In genomic region chr17:72666519-72666874, GRCh38 we compare ENCODE assay signal across 1 cellular context.
TF ChIP-seq lines count a peak whose summit lies in the region.

No MANE protein-coding gene starts in this region.

TF ChIP-seq in HepG2, 621 proteins besides CTCF, POLR2A, EP300 and RAD21 (continued from another document and continues in another):
- TF ChIP-seq, protein P1, sequence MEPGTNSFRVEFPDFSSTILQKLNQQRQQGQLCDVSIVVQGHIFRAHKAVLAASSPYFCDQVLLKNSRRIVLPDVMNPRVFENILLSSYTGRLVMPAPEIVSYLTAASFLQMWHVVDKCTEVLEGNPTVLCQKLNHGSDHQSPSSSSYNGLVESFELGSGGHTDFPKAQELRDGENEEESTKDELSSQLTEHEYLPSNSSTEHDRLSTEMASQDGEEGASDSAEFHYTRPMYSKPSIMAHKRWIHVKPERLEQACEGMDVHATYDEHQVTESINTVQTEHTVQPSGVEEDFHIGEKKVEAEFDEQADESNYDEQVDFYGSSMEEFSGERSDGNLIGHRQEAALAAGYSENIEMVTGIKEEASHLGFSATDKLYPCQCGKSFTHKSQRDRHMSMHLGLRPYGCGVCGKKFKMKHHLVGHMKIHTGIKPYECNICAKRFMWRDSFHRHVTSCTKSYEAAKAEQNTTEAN (CRISPR knock-in tag; conservative IDR thresholded peaks at IDR 0.05) = no peak
- TF ChIP-seq, protein P2, sequence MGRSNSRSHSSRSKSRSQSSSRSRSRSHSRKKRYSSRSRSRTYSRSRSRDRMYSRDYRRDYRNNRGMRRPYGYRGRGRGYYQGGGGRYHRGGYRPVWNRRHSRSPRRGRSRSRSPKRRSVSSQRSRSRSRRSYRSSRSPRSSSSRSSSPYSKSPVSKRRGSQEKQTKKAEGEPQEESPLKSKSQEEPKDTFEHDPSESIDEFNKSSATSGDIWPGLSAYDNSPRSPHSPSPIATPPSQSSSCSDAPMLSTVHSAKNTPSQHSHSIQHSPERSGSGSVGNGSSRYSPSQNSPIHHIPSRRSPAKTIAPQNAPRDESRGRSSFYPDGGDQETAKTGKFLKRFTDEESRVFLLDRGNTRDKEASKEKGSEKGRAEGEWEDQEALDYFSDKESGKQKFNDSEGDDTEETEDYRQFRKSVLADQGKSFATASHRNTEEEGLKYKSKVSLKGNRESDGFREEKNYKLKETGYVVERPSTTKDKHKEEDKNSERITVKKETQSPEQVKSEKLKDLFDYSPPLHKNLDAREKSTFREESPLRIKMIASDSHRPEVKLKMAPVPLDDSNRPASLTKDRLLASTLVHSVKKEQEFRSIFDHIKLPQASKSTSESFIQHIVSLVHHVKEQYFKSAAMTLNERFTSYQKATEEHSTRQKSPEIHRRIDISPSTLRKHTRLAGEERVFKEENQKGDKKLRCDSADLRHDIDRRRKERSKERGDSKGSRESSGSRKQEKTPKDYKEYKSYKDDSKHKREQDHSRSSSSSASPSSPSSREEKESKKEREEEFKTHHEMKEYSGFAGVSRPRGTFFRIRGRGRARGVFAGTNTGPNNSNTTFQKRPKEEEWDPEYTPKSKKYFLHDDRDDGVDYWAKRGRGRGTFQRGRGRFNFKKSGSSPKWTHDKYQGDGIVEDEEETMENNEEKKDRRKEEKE (IDR thresholded peaks at IDR 0.05) = no peak
- no peak for TF ChIP-seq DR1 (CRISPR knock-in tag; IDR thresholded peaks at IDR 0.05)
- no peak for TF ChIP-seq PLRG1 (conservative IDR thresholded peaks at IDR 0.05)
- TF ChIP-seq ZNF7 (CRISPR knock-in tag; IDR thresholded peaks at IDR 0.05) = no peak
- no peak for TF ChIP-seq PHF8 (CRISPR knock-in tag; IDR thresholded peaks at IDR 0.05)
- TF ChIP-seq ZNF567 (CRISPR knock-in tag; IDR thresholded peaks at IDR 0.05; ENCODE audit: borderline replicate concordance) = no peak
- no peak for TF ChIP-seq ZNF430 (CRISPR knock-in tag; IDR thresholded peaks at IDR 0.05)
- TF ChIP-seq SNAPC4 (CRISPR knock-in tag; IDR thresholded peaks at IDR 0.05) = no peak
- TF ChIP-seq MAF1 (CRISPR knock-in tag; IDR thresholded peaks at IDR 0.05; ENCODE audit: borderline replicate concordance) = no peak
- TF ChIP-seq GATA4 (IDR thresholded peaks at IDR 0.05; ENCODE audit: borderline replicate concordance, low read depth) = no peak
- TF ChIP-seq ZBTB2 (CRISPR knock-in tag; IDR thresholded peaks at IDR 0.05; ENCODE audit: low read depth) = no peak
- no peak for TF ChIP-seq ZNF33A (CRISPR knock-in tag; IDR thresholded peaks at IDR 0.05; ENCODE audit: borderline replicate concordance)
- TF ChIP-seq NFIC (IDR thresholded peaks at IDR 0.05; ENCODE audit: low read length) = peak; percentile 53; the same call in 1 of the 2 replicates
- no peak for TF ChIP-seq IRF2 (CRISPR knock-in tag; IDR thresholded peaks at IDR 0.05)
- TF ChIP-seq ZMAT3 (CRISPR knock-in tag; conservative IDR thresholded peaks at IDR 0.05) = no peak
- TF ChIP-seq HNRNPH1 (optimal IDR thresholded peaks at IDR 0.05; ENCODE audit: low read depth, low read length) = no peak
- TF ChIP-seq ZNF550 (CRISPR knock-in tag; IDR thresholded peaks at IDR 0.05; ENCODE audit: borderline replicate concordance) = no peak
- TF ChIP-seq MAFK (conservative IDR thresholded peaks at IDR 0.05 in 1 of 2, IDR thresholded peaks at IDR 0.05 in 1 of 2; ENCODE audit: low read length in 2 of 2) = no peak
- 0 out of 2 replicates have a peak, but pooled peaks have one; percentile 21 for TF ChIP-seq RFXAP (CRISPR knock-in tag; IDR thresholded peaks at IDR 0.05; ENCODE audit: borderline replicate concordance)
- TF ChIP-seq, protein P3, sequence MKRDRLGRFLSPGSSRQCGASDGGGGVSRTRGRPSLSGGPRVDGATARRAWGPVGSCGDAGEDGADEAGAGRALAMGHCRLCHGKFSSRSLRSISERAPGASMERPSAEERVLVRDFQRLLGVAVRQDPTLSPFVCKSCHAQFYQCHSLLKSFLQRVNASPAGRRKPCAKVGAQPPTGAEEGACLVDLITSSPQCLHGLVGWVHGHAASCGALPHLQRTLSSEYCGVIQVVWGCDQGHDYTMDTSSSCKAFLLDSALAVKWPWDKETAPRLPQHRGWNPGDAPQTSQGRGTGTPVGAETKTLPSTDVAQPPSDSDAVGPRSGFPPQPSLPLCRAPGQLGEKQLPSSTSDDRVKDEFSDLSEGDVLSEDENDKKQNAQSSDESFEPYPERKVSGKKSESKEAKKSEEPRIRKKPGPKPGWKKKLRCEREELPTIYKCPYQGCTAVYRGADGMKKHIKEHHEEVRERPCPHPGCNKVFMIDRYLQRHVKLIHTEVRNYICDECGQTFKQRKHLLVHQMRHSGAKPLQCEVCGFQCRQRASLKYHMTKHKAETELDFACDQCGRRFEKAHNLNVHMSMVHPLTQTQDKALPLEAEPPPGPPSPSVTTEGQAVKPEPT (CRISPR knock-in tag; IDR thresholded peaks at IDR 0.05; ENCODE audit: low read depth) = no peak
- TF ChIP-seq ZSCAN31 (CRISPR knock-in tag; IDR thresholded peaks at IDR 0.05; ENCODE audit: low read depth) = no peak
- no peak for TF ChIP-seq ZNF383 (CRISPR knock-in tag; IDR thresholded peaks at IDR 0.05; ENCODE audit: borderline replicate concordance)
- TF ChIP-seq PPARG (CRISPR knock-in tag; conservative IDR thresholded peaks at IDR 0.05) = no peak
- TF ChIP-seq ZNF350 (CRISPR knock-in tag; IDR thresholded peaks at IDR 0.05; ENCODE audit: borderline replicate concordance, low read depth) = no peak
- no peak for TF ChIP-seq MXD4 (CRISPR knock-in tag; IDR thresholded peaks at IDR 0.05)
- TF ChIP-seq DPF2 (CRISPR knock-in tag; IDR thresholded peaks at IDR 0.05; ENCODE audit: borderline replicate concordance, low read depth) = no peak
- TF ChIP-seq XBP1 (CRISPR knock-in tag; IDR thresholded peaks at IDR 0.05) = no peak
- no peak for TF ChIP-seq PHF5A (CRISPR knock-in tag; IDR thresholded peaks at IDR 0.05; ENCODE audit: low read depth, unreplicated experiment)
- TF ChIP-seq SRF (IDR thresholded peaks at IDR 0.05; ENCODE audit: low read depth, low read length) = no peak
- no peak for TF ChIP-seq FOSL1 (CRISPR knock-in tag; IDR thresholded peaks at IDR 0.05; ENCODE audit: borderline replicate concordance)
- peak; percentile 70 for TF ChIP-seq RARA (CRISPR knock-in tag; IDR thresholded peaks at IDR 0.05)
- TF ChIP-seq ZNF12 (CRISPR knock-in tag; IDR thresholded peaks at IDR 0.05) = no peak
- no peak for TF ChIP-seq RXRB (CRISPR knock-in tag; IDR thresholded peaks at IDR 0.05; ENCODE audit: borderline replicate concordance)
- TF ChIP-seq ZNF781 (CRISPR knock-in tag; IDR thresholded peaks at IDR 0.05; ENCODE audit: borderline replicate concordance, not compliant biosample characterization) = no peak
- 0 out of 2 replicates have a peak, but pooled peaks have one; percentile 23 for TF ChIP-seq KDM5B (CRISPR knock-in tag; IDR thresholded peaks at IDR 0.05; ENCODE audit: borderline replicate concordance)
- TF ChIP-seq, protein P4, sequence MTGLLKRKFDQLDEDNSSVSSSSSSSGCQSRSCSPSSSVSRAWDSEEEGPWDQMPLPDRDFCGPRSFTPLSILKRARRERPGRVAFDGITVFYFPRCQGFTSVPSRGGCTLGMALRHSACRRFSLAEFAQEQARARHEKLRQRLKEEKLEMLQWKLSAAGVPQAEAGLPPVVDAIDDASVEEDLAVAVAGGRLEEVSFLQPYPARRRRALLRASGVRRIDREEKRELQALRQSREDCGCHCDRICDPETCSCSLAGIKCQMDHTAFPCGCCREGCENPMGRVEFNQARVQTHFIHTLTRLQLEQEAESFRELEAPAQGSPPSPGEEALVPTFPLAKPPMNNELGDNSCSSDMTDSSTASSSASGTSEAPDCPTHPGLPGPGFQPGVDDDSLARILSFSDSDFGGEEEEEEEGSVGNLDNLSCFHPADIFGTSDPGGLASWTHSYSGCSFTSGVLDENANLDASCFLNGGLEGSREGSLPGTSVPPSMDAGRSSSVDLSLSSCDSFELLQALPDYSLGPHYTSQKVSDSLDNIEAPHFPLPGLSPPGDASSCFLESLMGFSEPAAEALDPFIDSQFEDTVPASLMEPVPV (CRISPR knock-in tag; IDR thresholded peaks at IDR 0.05) = no peak
- no peak for TF ChIP-seq ZNF83 (CRISPR knock-in tag; IDR thresholded peaks at IDR 0.05; ENCODE audit: borderline replicate concordance)
- no peak for TF ChIP-seq ZNF672 (CRISPR knock-in tag; IDR thresholded peaks at IDR 0.05)
- TF ChIP-seq, protein P5, sequence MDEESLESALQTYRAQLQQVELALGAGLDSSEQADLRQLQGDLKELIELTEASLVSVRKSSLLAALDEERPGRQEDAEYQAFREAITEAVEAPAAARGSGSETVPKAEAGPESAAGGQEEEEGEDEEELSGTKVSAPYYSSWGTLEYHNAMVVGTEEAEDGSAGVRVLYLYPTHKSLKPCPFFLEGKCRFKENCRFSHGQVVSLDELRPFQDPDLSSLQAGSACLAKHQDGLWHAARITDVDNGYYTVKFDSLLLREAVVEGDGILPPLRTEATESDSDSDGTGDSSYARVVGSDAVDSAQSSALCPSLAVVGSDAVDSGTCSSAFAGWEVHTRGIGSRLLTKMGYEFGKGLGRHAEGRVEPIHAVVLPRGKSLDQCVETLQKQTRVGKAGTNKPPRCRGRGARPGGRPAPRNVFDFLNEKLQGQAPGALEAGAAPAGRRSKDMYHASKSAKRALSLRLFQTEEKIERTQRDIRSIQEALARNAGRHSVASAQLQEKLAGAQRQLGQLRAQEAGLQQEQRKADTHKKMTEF (CRISPR knock-in tag; IDR thresholded peaks at IDR 0.05) = peak; percentile 54
- no peak for TF ChIP-seq ZNF432 (CRISPR knock-in tag; IDR thresholded peaks at IDR 0.05; ENCODE audit: borderline replicate concordance)
- no peak for TF ChIP-seq PAX8 (CRISPR knock-in tag; IDR thresholded peaks at IDR 0.05; ENCODE audit: borderline replicate concordance)
- no peak for TF ChIP-seq FOXO1 (CRISPR knock-in tag; IDR thresholded peaks at IDR 0.05)
- TF ChIP-seq, protein P6, sequence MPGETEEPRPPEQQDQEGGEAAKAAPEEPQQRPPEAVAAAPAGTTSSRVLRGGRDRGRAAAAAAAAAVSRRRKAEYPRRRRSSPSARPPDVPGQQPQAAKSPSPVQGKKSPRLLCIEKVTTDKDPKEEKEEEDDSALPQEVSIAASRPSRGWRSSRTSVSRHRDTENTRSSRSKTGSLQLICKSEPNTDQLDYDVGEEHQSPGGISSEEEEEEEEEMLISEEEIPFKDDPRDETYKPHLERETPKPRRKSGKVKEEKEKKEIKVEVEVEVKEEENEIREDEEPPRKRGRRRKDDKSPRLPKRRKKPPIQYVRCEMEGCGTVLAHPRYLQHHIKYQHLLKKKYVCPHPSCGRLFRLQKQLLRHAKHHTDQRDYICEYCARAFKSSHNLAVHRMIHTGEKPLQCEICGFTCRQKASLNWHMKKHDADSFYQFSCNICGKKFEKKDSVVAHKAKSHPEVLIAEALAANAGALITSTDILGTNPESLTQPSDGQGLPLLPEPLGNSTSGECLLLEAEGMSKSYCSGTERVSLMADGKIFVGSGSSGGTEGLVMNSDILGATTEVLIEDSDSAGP (CRISPR knock-in tag; IDR thresholded peaks at IDR 0.05; ENCODE audit: borderline replicate concordance) = no peak
- TF ChIP-seq, protein P7, sequence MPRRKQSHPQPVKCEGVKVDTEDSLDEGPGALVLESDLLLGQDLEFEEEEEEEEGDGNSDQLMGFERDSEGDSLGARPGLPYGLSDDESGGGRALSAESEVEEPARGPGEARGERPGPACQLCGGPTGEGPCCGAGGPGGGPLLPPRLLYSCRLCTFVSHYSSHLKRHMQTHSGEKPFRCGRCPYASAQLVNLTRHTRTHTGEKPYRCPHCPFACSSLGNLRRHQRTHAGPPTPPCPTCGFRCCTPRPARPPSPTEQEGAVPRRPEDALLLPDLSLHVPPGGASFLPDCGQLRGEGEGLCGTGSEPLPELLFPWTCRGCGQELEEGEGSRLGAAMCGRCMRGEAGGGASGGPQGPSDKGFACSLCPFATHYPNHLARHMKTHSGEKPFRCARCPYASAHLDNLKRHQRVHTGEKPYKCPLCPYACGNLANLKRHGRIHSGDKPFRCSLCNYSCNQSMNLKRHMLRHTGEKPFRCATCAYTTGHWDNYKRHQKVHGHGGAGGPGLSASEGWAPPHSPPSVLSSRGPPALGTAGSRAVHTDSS (CRISPR knock-in tag; conservative IDR thresholded peaks at IDR 0.05) = no peak
